7 cellular contexts compared by ENCODE assay signal in the genomic region with DNA sequence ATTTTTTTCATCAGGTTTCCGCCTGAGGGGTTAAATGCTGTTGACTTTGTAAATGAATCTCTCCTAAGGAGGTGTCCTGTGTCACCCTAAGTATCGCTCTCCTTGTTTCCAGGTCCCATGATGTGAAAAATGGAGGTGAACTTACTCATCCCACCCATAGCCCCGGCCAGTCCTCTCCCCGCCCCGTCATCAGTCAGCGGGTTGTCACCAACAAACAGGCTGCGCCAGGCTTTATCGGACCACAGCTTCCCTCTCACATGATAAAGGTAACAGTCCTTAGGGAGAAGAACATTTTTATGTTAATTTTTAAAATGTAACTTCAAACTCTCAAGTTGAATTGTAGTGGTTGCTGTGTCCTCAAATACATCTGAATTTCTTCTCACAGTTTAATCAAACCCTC.
"Had no signal": no experiment of that assay in that cellular context is flagged by ENCODE, and none has a peak within 500 bp of the region (broad histone marks: within the 10 kb centered on the region; RNA-seq: fewer than 3 reads in every experiment).

No MANE protein-coding gene starts in this region.

- DNase-seq: H9, HCEC 1CT, IMR-90 had no signal

- H2AFZ ChIP-seq: GM23338 had no signal

- H3K9me3 Mint-ChIP-seq: GM23338, H9 had no signal

- H3K4me1 Mint-ChIP-seq: GM23338, H9 had no signal

- H3K4me2 ChIP-seq: GM23338 had no signal

- H3K4me3 Mint-ChIP-seq: GM23338, H9 had no signal

- H3K27ac Mint-ChIP-seq: GM23338 had no signal

- H3K4me3 ChIP-seq: GM23338 had no signal

- FAIRE-seq: H1, H54, HTR-8/SVneo had no signal

- ATAC-seq: GM23338 had no signal
